2 cellular contexts compared by ENCODE assay signal in the genomic region with DNA sequence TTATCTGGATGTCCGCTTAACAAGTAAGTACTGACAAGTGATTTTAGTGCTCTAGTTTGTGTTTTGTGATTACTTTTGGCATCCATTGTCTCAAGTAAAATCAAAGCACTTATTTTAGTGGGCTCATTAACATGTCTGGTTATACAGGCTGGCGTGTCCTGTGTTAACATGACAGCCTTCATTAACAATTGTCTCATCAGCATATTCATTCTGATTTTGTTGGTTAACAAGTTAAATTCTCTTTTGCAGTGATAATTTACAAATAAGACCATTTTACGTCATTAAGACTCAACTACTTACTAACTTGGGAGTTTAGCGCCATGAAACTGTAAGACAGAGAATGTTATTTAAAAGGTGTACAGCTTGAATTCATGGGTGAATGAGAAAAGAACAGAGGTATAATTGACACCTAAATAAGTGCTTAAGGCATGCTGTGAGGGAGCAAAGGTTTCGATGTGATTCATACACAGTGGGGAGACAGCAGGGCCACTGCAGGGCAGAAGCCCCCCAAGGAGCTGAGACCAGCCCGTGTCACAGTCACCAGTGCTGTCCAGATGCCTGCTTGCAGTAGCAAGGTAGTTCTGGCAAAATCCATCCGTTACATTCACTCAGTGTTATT.
A peak's percentile ranks its signal among the peaks of the same experiment; 100 is the strongest.
TF ChIP-seq lines count a peak whose summit lies in the region.

No MANE protein-coding gene starts in this region.

TF ChIP-seq in A549, 52 proteins besides CTCF, POLR2A, EP300 and RAD21:
- TF ChIP-seq EHF (CRISPR knock-in tag; IDR thresholded peaks at IDR 0.05) (no peak), HOXA7 (CRISPR knock-in tag; IDR thresholded peaks at IDR 0.05) (no peak), POLR2AphosphoS2 (conservative IDR thresholded peaks at IDR 0.05; ENCODE audit: low read length) (no peak), MAFK (IDR thresholded peaks at IDR 0.05; ENCODE audit: partially characterized antibody) (peak; percentile 76)

TF ChIP-seq in HEK293, 187 proteins besides CTCF, POLR2A, EP300 and RAD21:
- TF ChIP-seq ZNF133 (tag by site-specific recombination; IDR thresholded peaks at IDR 0.05) (peak; percentile 98), ZNF366 (tag by site-specific recombination; conservative IDR thresholded peaks at IDR 0.05) (no peak), ZIC2 (tag by site-specific recombination; IDR thresholded peaks at IDR 0.05) (peak; percentile 58), ZNF510 (tag by site-specific recombination; IDR thresholded peaks at IDR 0.05; ENCODE audit: insufficient replicate concordance) (no peak), KLF16 (tag by site-specific recombination; IDR thresholded peaks at IDR 0.05) (no peak), ZBTB10 (tag by site-specific recombination; IDR thresholded peaks at IDR 0.05) (no peak)
